In the genomic region with DNA sequence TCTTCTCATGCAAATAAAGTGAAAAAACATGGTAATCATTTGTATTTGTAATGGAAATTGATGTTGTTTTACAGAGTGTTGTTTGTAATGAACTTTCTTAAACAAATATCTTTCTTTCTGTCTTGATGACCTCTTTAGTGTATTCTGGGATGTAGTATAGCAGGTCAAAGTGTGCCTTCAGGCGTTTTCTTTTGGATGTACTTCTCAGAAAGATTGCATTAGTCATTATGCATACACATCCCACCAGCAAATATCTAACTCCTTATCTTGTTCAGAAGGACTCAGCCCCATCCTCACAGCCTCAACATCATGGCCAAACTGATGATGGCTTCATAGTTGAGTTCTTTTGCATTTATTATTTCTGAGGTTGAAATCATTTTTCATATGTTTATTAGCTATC, we compare ENCODE assay signal across 28 cellular contexts.
"Had no signal": no experiment of that assay in that cellular context is flagged by ENCODE, and none has a peak within 500 bp of the region (broad histone marks: within the 10 kb centered on the region; RNA-seq: fewer than 3 reads in every experiment).

No MANE protein-coding gene starts in this region.

- H3K9me2 ChIP-seq: SK-N-SH had no signal

- H3K4me3 ChIP-seq: adrenal gland, MG63 had no signal

- DNase-seq: activated CD4-positive, alpha-beta memory T cell treated with anti-CD3 and anti-CD28 coated beads, Interleukin-2, amount 10 ng/mL, durations not matched to agents 7 days and 5 days; activated CD4-positive, alpha-beta T cell treated with anti-CD3 and anti-CD28 coated beads for 36 hours; activated CD4-positive, alpha-beta T cell treated with anti-CD3 and anti-CD28 coated beads, Interleukin-2, amount 50 U/mL, for 1 hour; activated CD4-positive, CD25-positive, alpha-beta regulatory T cell; activated gamma-delta T cell; activated naive CD4-positive, alpha-beta T cell treated with anti-CD3 and anti-CD28 coated beads, Interleukin-2, amount 10 ng/mL, durations not matched to agents 7 days and 5 days; activated naive CD8-positive, alpha-beta T cell treated with anti-CD3 and anti-CD28 coated beads for 36 hours; activated T-cell treated with anti-CD3 and anti-CD28 coated beads for 4 hours; activated T-cell treated with anti-CD3 and anti-CD28 coated beads, Interleukin-2, amount 50 U/mL, for 48 hours; adrenal gland; anterior cingulate cortex; KG1; MG63; MV-4-11; NCI-H1092 treated with DMSO at 0.1 percent for 48 hours; NCI-H1417 treated with DMSO at 0.1 percent for 48 hours; NCI-H1694; NCI-H2029; NCI-H2107; NCI-H2171 treated with DMSO at 0.1 percent for 48 hours; NCI-H510A treated with DMSO at 0.1 percent for 48 hours; NCI-H69; SK-N-SH; T-helper 1 cell had no signal

- H3K4me1 Mint-ChIP-seq: activated CD4-positive, alpha-beta memory T cell treated with anti-CD3 and anti-CD28 coated beads, Interleukin-2, amount 10 ng/mL, durations not matched to agents 7 days and 5 days; activated CD4-positive, alpha-beta T cell treated with anti-CD3 and anti-CD28 coated beads for 36 hours; activated naive CD4-positive, alpha-beta T cell treated with anti-CD3 and anti-CD28 coated beads, Interleukin-2, amount 10 ng/mL, durations not matched to agents 7 days and 5 days; activated naive CD8-positive, alpha-beta T cell treated with anti-CD3 and anti-CD28 coated beads for 36 hours; activated T-helper 17 cell treated with anti-CD3 and anti-CD28 coated beads, Interleukin-2, amount 50 U/mL, for 72 hours; central memory CD8-positive, alpha-beta T cell had no signal

- H3K9me3 ChIP-seq: adrenal gland, MG63, SK-N-SH had no signal

- H3K9ac ChIP-seq: SK-N-SH had no signal

- H3K4me1 ChIP-seq: adrenal gland had no signal

- H3K27ac Mint-ChIP-seq: activated CD4-positive, alpha-beta memory T cell treated with anti-CD3 and anti-CD28 coated beads, Interleukin-2, amount 10 ng/mL, durations not matched to agents 7 days and 5 days; activated CD4-positive, alpha-beta T cell treated with anti-CD3 and anti-CD28 coated beads for 36 hours; activated naive CD4-positive, alpha-beta T cell treated with anti-CD3 and anti-CD28 coated beads, Interleukin-2, amount 10 ng/mL, durations not matched to agents 7 days and 5 days; activated naive CD8-positive, alpha-beta T cell treated with anti-CD3 and anti-CD28 coated beads for 36 hours; activated T-helper 17 cell treated with anti-CD3 and anti-CD28 coated beads, Interleukin-2, amount 50 U/mL, for 72 hours had no signal

- H3K4me2 ChIP-seq: SK-N-SH had no signal

- H3K9me3 Mint-ChIP-seq: activated CD4-positive, alpha-beta memory T cell treated with anti-CD3 and anti-CD28 coated beads, Interleukin-2, amount 10 ng/mL, durations not matched to agents 7 days and 5 days; activated naive CD4-positive, alpha-beta T cell treated with anti-CD3 and anti-CD28 coated beads, Interleukin-2, amount 10 ng/mL, durations not matched to agents 7 days and 5 days; activated naive CD8-positive, alpha-beta T cell treated with anti-CD3 and anti-CD28 coated beads for 36 hours; activated T-helper 17 cell treated with anti-CD3 and anti-CD28 coated beads, Interleukin-2, amount 50 U/mL, for 72 hours; central memory CD8-positive, alpha-beta T cell had no signal

- H3K4me3 Mint-ChIP-seq: activated CD4-positive, alpha-beta memory T cell treated with anti-CD3 and anti-CD28 coated beads, Interleukin-2, amount 10 ng/mL, durations not matched to agents 7 days and 5 days; activated CD4-positive, alpha-beta T cell treated with anti-CD3 and anti-CD28 coated beads for 36 hours; activated naive CD4-positive, alpha-beta T cell treated with anti-CD3 and anti-CD28 coated beads, Interleukin-2, amount 10 ng/mL, durations not matched to agents 7 days and 5 days; activated naive CD8-positive, alpha-beta T cell treated with anti-CD3 and anti-CD28 coated beads for 36 hours; activated T-helper 17 cell treated with anti-CD3 and anti-CD28 coated beads, Interleukin-2, amount 50 U/mL, for 72 hours; central memory CD8-positive, alpha-beta T cell had no signal

- ATAC-seq: activated CD4-positive, alpha-beta T cell treated with anti-CD3 and anti-CD28 coated beads for 36 hours; activated T-helper 17 cell treated with anti-CD3 and anti-CD28 coated beads, Interleukin-2, amount 50 U/mL, for 72 hours; Right ventricle myocardium inferior had no signal

- H3K36me3 Mint-ChIP-seq: activated naive CD8-positive, alpha-beta T cell treated with anti-CD3 and anti-CD28 coated beads for 36 hours had no signal

- H3K36me3 ChIP-seq: adrenal gland, MG63 had no signal

- H3K27me3 ChIP-seq: adrenal gland, MG63 had no signal

- H3K27ac ChIP-seq: adrenal gland, VCaP had no signal
